In genomic region chr3:146883292-146883691, GRCh38 we compare ENCODE assay signal across 17 cellular contexts.
DNase-seq lines count a peak whose midpoint lies in the region; ATAC-seq and TF ChIP-seq lines count a peak whose summit lies in the region.
"Had no signal": no experiment of that assay in that cellular context is flagged by ENCODE, and none has a peak within 500 bp of the region (broad histone marks: within the 10 kb centered on the region; RNA-seq: fewer than 3 reads in every experiment).

No MANE protein-coding gene starts in this region.

- H4K8ac ChIP-seq in H9 (replicated peaks; ENCODE audit: insufficient read length, low read depth, low read length), result no peak overlapping the region

- no peak overlapping the region for H3K14ac ChIP-seq in H9 (ENCODE audit: insufficient read depth, low read length)

- H3K27me3 Mint-ChIP-seq in GM23338 (ENCODE audit: insufficient read depth, low read depth, poor library complexity), result no peaks in the 10 kb centered on the region
- no peaks in the 10 kb centered on the region for H3K27me3 Mint-ChIP-seq in stimulated activated memory B cell treated with anti-CD40 and anti-IgM and Interleukin-4, amounts not matched to agents 10 μg/mL and 1 μg/mL and 100 μg/mL, for 72 hours
- H3K27me3 Mint-ChIP-seq in H9 (ENCODE audit: low read depth), result no peaks in the 10 kb centered on the region

- no peak overlapping the region for H2BK5ac ChIP-seq in H9 (ENCODE audit: insufficient read length, low read length)

- H3K79me1 ChIP-seq in H9 (ENCODE audit: insufficient read depth, low read depth, low read length, poor library complexity, severe bottlenecking), result no peaks in the 10 kb centered on the region

- no peak overlapping the region for H2BK120ac ChIP-seq in H9 (ENCODE audit: low read depth, low read length, poor library complexity, severe bottlenecking)

- H3K27me3 ChIP-seq in GM23338 (ENCODE audit: insufficient read depth) (no peaks in the 10 kb centered on the region), H9 (ENCODE audit: insufficient read depth, low read length) (no peaks in the 10 kb centered on the region)
- H3K27me3 ChIP-seq: BE2C had no signal

- no peaks in the 10 kb centered on the region for H3F3A ChIP-seq in GM23338 (replicated peaks; ENCODE audit: low read depth)

- no peak overlapping the region for H2BK15ac ChIP-seq in H9 (ENCODE audit: low read depth, low read length)

- H3K4me1 Mint-ChIP-seq in GM23338 (no peaks in the 10 kb centered on the region), H9 (peaks cover 5 to 10% of the 10 kb centered on the region in 2 experiments)
- no peaks in the 10 kb centered on the region for H3K4me1 Mint-ChIP-seq in stimulated activated memory B cell treated with anti-CD40 and anti-IgM and Interleukin-4, amounts not matched to agents 10 μg/mL and 1 μg/mL and 100 μg/mL, for 72 hours

- H3K56ac ChIP-seq in H9 (ENCODE audit: insufficient read length, low read depth, low read length), result no peak overlapping the region

- no peaks in the 10 kb centered on the region for H3K9me3 Mint-ChIP-seq in GM23338
- no peaks in the 10 kb centered on the region for H3K9me3 Mint-ChIP-seq in stimulated activated memory B cell treated with anti-CD40 and anti-IgM and Interleukin-4, amounts not matched to agents 10 μg/mL and 1 μg/mL and 100 μg/mL, for 72 hours
- no peaks in the 10 kb centered on the region for H3K9me3 Mint-ChIP-seq in H9

- H3K4me2 ChIP-seq in GM23338 (no peak overlapping the region), H9 (ENCODE audit: insufficient read depth, insufficient read length, low read length) (no peak overlapping the region)
- H3K4me2 ChIP-seq: KMS-11 had no signal

- intact Hi-C loops in left ventricle myocardium superior (cut with micrococcal nuclease), result no loop called here

- no peaks in the 10 kb centered on the region for H3K9me2 ChIP-seq in GM23338 (ENCODE audit: insufficient read depth)

- no peaks in the 10 kb centered on the region for H3K9me3 ChIP-seq in SK-N-MC (ENCODE audit: low read depth, low read length)
- no peaks in the 10 kb centered on the region for H3K9me3 ChIP-seq in H9 (ENCODE audit: control insufficient read depth, low read depth, low read length)
- H3K9me3 ChIP-seq: BE2C, HAP-1 had no signal

- H3K4me3 ChIP-seq in GM23338 (no peak overlapping the region), SK-N-MC (0 out of 2 replicates have a peak overlapping the region, but pooled peaks have one; percentile 3)
- H3K4me3 ChIP-seq: HAP-1 had no signal

- H3K4me1 ChIP-seq in GM23338 (ENCODE audit: insufficient read depth), result no peaks in the 10 kb centered on the region
- no peaks in the 10 kb centered on the region for H3K4me1 ChIP-seq in H9 (ENCODE audit: insufficient read depth, low read length)
- H3K4me1 ChIP-seq: BE2C had no signal

- H3K27ac ChIP-seq in GM23338 (ENCODE audit: low read depth) (no peak overlapping the region), SK-N-MC (no peak overlapping the region), H9 (ENCODE audit: insufficient read length, low read depth, low read length) (no peak overlapping the region)
- H3K27ac ChIP-seq: KMS-11 had no signal

- H3K36me3 ChIP-seq in GM23338 (ENCODE audit: insufficient read depth), result no peaks in the 10 kb centered on the region
- H3K36me3 ChIP-seq in SK-N-MC (ENCODE audit: insufficient read depth, low read length), result no peaks in the 10 kb centered on the region
- H3K36me3 ChIP-seq: BE2C, HAP-1 had no signal

- no peak for TF ChIP-seq CTCF in GM23338 (conservative IDR thresholded peaks at IDR 0.05; ENCODE audit: low read depth in 2 of 2)
- TF ChIP-seq CTCF in H9 (conservative IDR thresholded peaks at IDR 0.05), result no peak

- no peak overlapping the region for H4K5ac ChIP-seq in H9 (ENCODE audit: insufficient read length, low read depth, low read length)

- no CpG with 5 or more reads among the region's 1 CpG for WGBS in H9 (ENCODE audit: extremely low coverage, insufficient read length, low lambda C conversion rate)

- H2AK5ac ChIP-seq in H9 (ENCODE audit: insufficient read length, low read length), result no peak overlapping the region

- DNase-seq in NCI-H2081 (lab: John Stamatoyannopoulos, UW) (peak; percentile 4 to 21), NCI-H2081 treated with DMSO at 0.1 percent for 48 hours (lab: John Stamatoyannopoulos, UW) (no peak), GM23338 (ENCODE audit: low spot score) (no peak), SK-N-MC (ENCODE audit: low read depth, low spot score) (peak; percentile 12), H9 (no peak), left ventricle myocardium superior (no peak), NCI-H2227 (lab: John Stamatoyannopoulos, UW; ENCODE audit: unreplicated experiment) (no peak)
- DNase-seq: 8988T; BE2C; CD8-positive, alpha-beta T cell; NCI-H146; NCI-H446; SHP77 treated with DMSO at 0.1 percent for 48 hours; T-helper 2 cell had no signal

- no peak overlapping the region for H3K27ac Mint-ChIP-seq in GM23338
- no peak overlapping the region for H3K27ac Mint-ChIP-seq in stimulated activated memory B cell treated with anti-CD40 and anti-IgM and Interleukin-4, amounts not matched to agents 10 μg/mL and 1 μg/mL and 100 μg/mL, for 72 hours
- H3K27ac Mint-ChIP-seq in H9, result no peak overlapping the region
- H3K27ac Mint-ChIP-seq: CD8-positive, alpha-beta T cell had no signal

- H3K23ac ChIP-seq in H9 (ENCODE audit: insufficient read length, low read depth, low read length), result no peak overlapping the region

- H2AFZ ChIP-seq in GM23338 (no peak overlapping the region), H9 (ENCODE audit: low read length) (no peak overlapping the region)

- no peak overlapping the region for H4K91ac ChIP-seq in H9 (ENCODE audit: insufficient read length, low read depth, low read length)

- H3K18ac ChIP-seq in H9 (ENCODE audit: insufficient read length, low read depth, low read length), result no peak overlapping the region

- peak; percentile 46; the same call in 2 of the 3 replicates for ATAC-seq in GM23338
- ATAC-seq in stimulated activated memory B cell treated with anti-CD40 and anti-IgM and Interleukin-4, amounts not matched to agents 10 μg/mL and 1 μg/mL and 100 μg/mL, for 72 hours, result peak; percentile 31
- ATAC-seq in left ventricle myocardium superior, result no peak
- ATAC-seq: CD8-positive, alpha-beta T cell had no signal

- no peak overlapping the region for H3K4me3 Mint-ChIP-seq in GM23338
- H3K4me3 Mint-ChIP-seq in stimulated activated memory B cell treated with anti-CD40 and anti-IgM and Interleukin-4, amounts not matched to agents 10 μg/mL and 1 μg/mL and 100 μg/mL, for 72 hours, result no peak overlapping the region
- no peak overlapping the region for H3K4me3 Mint-ChIP-seq in H9
- H3K4me3 Mint-ChIP-seq: CD8-positive, alpha-beta T cell had no signal

- H4K20me1 ChIP-seq in GM23338 (replicated peaks; ENCODE audit: insufficient read depth), result no peaks in the 10 kb centered on the region
- no peaks in the 10 kb centered on the region for H4K20me1 ChIP-seq in H9 (ENCODE audit: control insufficient read depth, insufficient read depth, insufficient read length)

- H2BK12ac ChIP-seq in H9 (ENCODE audit: insufficient read length, low read depth, low read length), result no peak overlapping the region

- H3K79me2 ChIP-seq in GM23338 (replicated peaks; ENCODE audit: insufficient read depth), result no peaks in the 10 kb centered on the region
- H3K79me2 ChIP-seq in H9 (ENCODE audit: insufficient read depth, low read length), result no peaks in the 10 kb centered on the region

- H3K36me3 Mint-ChIP-seq in GM23338 (ENCODE audit: low read depth) (no peaks in the 10 kb centered on the region), H9 (ENCODE audit: insufficient read depth in 1 of 3, low read depth in 3 of 3) (no peaks in the 10 kb centered on the region)
- no peaks in the 10 kb centered on the region for H3K36me3 Mint-ChIP-seq in stimulated activated memory B cell treated with anti-CD40 and anti-IgM and Interleukin-4, amounts not matched to agents 10 μg/mL and 1 μg/mL and 100 μg/mL, for 72 hours
- H3K36me3 Mint-ChIP-seq: CD8-positive, alpha-beta T cell had no signal

- H3K4ac ChIP-seq in H9 (ENCODE audit: low read depth, low read length), result no peak overlapping the region

- no peaks in the 10 kb centered on the region for H3K23me2 ChIP-seq in H9 (ENCODE audit: insufficient read length, low read depth, low read length, poor library complexity, severe bottlenecking)

- H2BK20ac ChIP-seq in H9 (ENCODE audit: low read depth, low read length, poor library complexity, severe bottlenecking), result no peak overlapping the region

- H3T11ph ChIP-seq in H9 (ENCODE audit: low read length), result no peak overlapping the region

- H3K9ac ChIP-seq in SK-N-MC (ENCODE audit: insufficient read length), result no peak overlapping the region
- H3K9ac ChIP-seq in H9 (ENCODE audit: extremely low read depth, insufficient read length, low read length), result no peak overlapping the region
- H3K9ac ChIP-seq: KMS-11 had no signal

TF ChIP-seq in GM23338, 12 proteins besides CTCF, POLR2A, EP300 and RAD21 (continues in another document):
- no peak for TF ChIP-seq NANOG (IDR thresholded peaks at IDR 0.05; ENCODE audit: borderline replicate concordance)
- TF ChIP-seq ETS1 (IDR thresholded peaks at IDR 0.05), result no peak

Comparison
In these comparisons a context has a peak if more than half of its experiments do, and no peak if none do; other contexts are left out.
1. DNase-seq: peak in NCI-H2081 (2 of 2) and SK-N-MC (single experiment); none in NCI-H2081 treated with DMSO at 0.1 percent for 48 hours (single experiment), GM23338 (single experiment), H9 (single experiment), left ventricle myocardium superior (single experiment) and NCI-H2227 (single experiment).